ENCODE assay signal across 12 cellular contexts in genomic region chr12:45232146-45232731, GRCh38. TPM values are rescaled to one million over a fixed set of nuclear protein-coding genes. Genes with fewer than 3 reads are reported as not detected.
A peak's percentile ranks its signal among the peaks of the same experiment; 100 is the strongest.
DNase-seq lines count a peak whose midpoint lies in the region; ATAC-seq, FAIRE-seq and TF ChIP-seq lines count a peak whose summit lies in the region.
"Had no signal": no experiment of that assay in that cellular context is flagged by ENCODE, and none has a peak within 500 bp of the region (broad histone marks: within the 10 kb centered on the region; RNA-seq: fewer than 3 reads in every experiment).

No MANE protein-coding gene starts in this region.

- H3K27me3 ChIP-seq in HepG2 (ENCODE audit: control insufficient read depth in 1 of 2, insufficient read depth in 2 of 2, low read length in 2 of 2) (no peaks in the 10 kb centered on the region), right lobe of liver (no peaks in the 10 kb centered on the region), breast epithelium (no peaks in the 10 kb centered on the region), muscle layer of colon (ENCODE audit: control insufficient read depth in 1 of 2, insufficient read depth in 2 of 2, low read length in 2 of 2) (no peaks in the 10 kb centered on the region), vagina (no peaks in the 10 kb centered on the region)

- H3K9me3 ChIP-seq in HepG2 (ENCODE audit: low read length) (no peaks in the 10 kb centered on the region), right lobe of liver (no peaks in the 10 kb centered on the region), breast epithelium (no peaks in the 10 kb centered on the region), muscle layer of colon (ENCODE audit: low read length) (no peaks in the 10 kb centered on the region), vagina (no peaks in the 10 kb centered on the region)

- ATAC-seq in HepG2 (no peak), right lobe of liver (no peak), GM21786 (IDR thresholded peaks at IDR 0.05; ENCODE audit: unreplicated experiment) (no peak)
- ATAC-seq: CD8-positive, alpha-beta T cell had no signal

- DNase-seq in HepG2 (ENCODE audit: low spot score) (no peak), right lobe of liver (no peak), breast epithelium (ENCODE audit: low spot score in 2 of 2) (no peak), vagina (ENCODE audit: extremely low spot score in 2 of 2) (no peak), GM12892 (ENCODE audit: insufficient read length) (no peak)
- DNase-seq in activated CD8-positive, alpha-beta memory T cell treated with anti-CD3 and anti-CD28 coated beads for 24 hours = no peak
- DNase-seq: CD8-positive, alpha-beta T cell; NCI-H1436 treated with DMSO at 0.1 percent for 48 hours; stimulated activated naive CD4-positive, alpha-beta T cell had no signal

- intact Hi-C loops in HepG2 (cut with micrococcal nuclease; ENCODE audit: unreplicated experiment) (no loop called here), right lobe of liver (cut with DNase I) (no loop called here), breast epithelium (cut with DNase I; ENCODE audit: low total_unique reads) (no loop called here), vagina (cut with DNase I) (no loop called here)

- TF ChIP-seq POLR2A in HepG2 (IDR thresholded peaks at IDR 0.05; ENCODE audit: insufficient read depth in 1 of 2, low read depth in 2 of 2, low read length in 2 of 2) = no peak
- no peak for TF ChIP-seq POLR2A in right lobe of liver (IDR thresholded peaks at IDR 0.05)
- TF ChIP-seq POLR2A in breast epithelium (IDR thresholded peaks at IDR 0.05) = no peak
- no peak for TF ChIP-seq POLR2A in vagina (IDR thresholded peaks at IDR 0.05)
- TF ChIP-seq POLR2A in GM12892 (IDR thresholded peaks at IDR 0.05; ENCODE audit: low read depth, low read length) = no peak

- in situ Hi-C loops in HepG2 (cut with HindIII; ENCODE audit: extremely low pct_ligation_motif_present, low pct_unique_long_range_greater_than_20kb) = no loop called here

- peaks cover 47% of the 10 kb centered on the region for H3K79me2 ChIP-seq in HepG2 (ENCODE audit: insufficient read depth, low read length)

- peaks cover 56% of the 10 kb centered on the region for H3K4me1 ChIP-seq in HepG2 (ENCODE audit: insufficient read depth, low read length)
- H3K4me1 ChIP-seq in right lobe of liver = peaks cover 0 to 39% (median 14%) of the 10 kb centered on the region in 4 donors
- H3K4me1 ChIP-seq in breast epithelium = peaks cover 7 to 23% of the 10 kb centered on the region in 2 donors
- H3K4me1 ChIP-seq in muscle layer of colon (ENCODE audit: insufficient read depth, low read length) = peaks cover 56% of the 10 kb centered on the region
- peaks cover 48% of the 10 kb centered on the region for H3K4me1 ChIP-seq in vagina

- H3K9ac ChIP-seq in HepG2 (ENCODE audit: insufficient read depth, low read depth, low read length) = no peak overlapping the region
- no peak overlapping the region for H3K9ac ChIP-seq in muscle layer of colon (ENCODE audit: low read length)

- CTCF ChIA-PET in HepG2 (lab: Yijun Ruan, JAX; ENCODE audit: low intra/inter-chr PET ratio, low total read pairs) = no interaction called here

- POLR2A ChIA-PET in HepG2 (lab: Yijun Ruan, JAX) = interaction anchor here (1.8 to 2.4 kb wide), 2 partner anchors 15 to 17 kb away, joined by 8 to 9 read pairs; partner anchors contain the start of gene ANO6

- H3K4me2 ChIP-seq in HepG2 (ENCODE audit: low read depth, low read length) = no peak overlapping the region

- FAIRE-seq in HepG2 (lab: Jason Lieb, UNC) = no peak
- FAIRE-seq in GM12892 (lab: Jason Lieb, UNC) = no peak
- FAIRE-seq: islet of Langerhans had no signal

- no TSS peak for BruUV-seq in HepG2 (replicated peaks; lab: Mats Ljungman, UMichigan)

- 70% methylated on average over 3 of the region's 3 CpGs for WGBS in HepG2 (ENCODE audit: low lambda C conversion rate)
- WGBS in right lobe of liver (ENCODE audit: insufficient coverage, low coverage, low lambda C conversion rate, missing lambda C conversion rate) = 83% methylated on average over 3 of the region's 3 CpGs

- TF ChIP-seq RAD21 in HepG2 (CRISPR knock-in tag; IDR thresholded peaks at IDR 0.05) = no peak

- H3K36me3 ChIP-seq in HepG2 (replicated peaks in 1 of 2; ENCODE audit: control insufficient read depth in 1 of 2, insufficient read depth in 2 of 2, low read length in 2 of 2) = 0 out of 5 replicates have a peak, but pooled peaks cover 0 to 8% of the 10 kb centered on the region in 2 experiments
- H3K36me3 ChIP-seq in right lobe of liver = no peaks in the 10 kb centered on the region
- no peaks in the 10 kb centered on the region for H3K36me3 ChIP-seq in breast epithelium
- no peaks in the 10 kb centered on the region for H3K36me3 ChIP-seq in muscle layer of colon (ENCODE audit: insufficient read depth, low read length)
- no peaks in the 10 kb centered on the region for H3K36me3 ChIP-seq in vagina

- peak overlapping the region; percentile 67 for H3K27ac ChIP-seq in HepG2 (ENCODE audit: extremely low read length, insufficient read depth, low read length)
- H3K27ac ChIP-seq in right lobe of liver = peak overlapping the region in 1 of 3 donors; percentile 7
- H3K27ac ChIP-seq in breast epithelium = peak overlapping the region; percentile 90 to 92
- H3K27ac ChIP-seq in muscle layer of colon (ENCODE audit: low read depth, low read length) = peak overlapping the region; percentile 65
- H3K27ac ChIP-seq in vagina = peak overlapping the region; percentile 83

- H4K20me1 ChIP-seq in HepG2 (ENCODE audit: insufficient read depth, low read length) = peaks cover 5% of the 10 kb centered on the region; the same call in 1 of the 2 replicates

- H2AFZ ChIP-seq in HepG2 (ENCODE audit: low read length) = no peak overlapping the region

- H3K4me3 ChIP-seq in HepG2 (replicated peaks in 1 of 3; ENCODE audit: insufficient read depth in 1 of 3, low read depth in 2 of 3, low read length in 3 of 3) (no peak overlapping the region), right lobe of liver (no peak overlapping the region), breast epithelium (no peak overlapping the region), muscle layer of colon (ENCODE audit: low read depth in 1 of 2, low read length in 2 of 2) (peak overlapping the region in 1 of 2 donors; percentile 2), vagina (no peak overlapping the region)

- TF ChIP-seq EP300 in HepG2 (IDR thresholded peaks at IDR 0.05; ENCODE audit: low read depth in 2 of 2, low read length in 2 of 2) (no peak), HepG2 (CRISPR knock-in tag; IDR thresholded peaks at IDR 0.05; ENCODE audit: borderline replicate concordance) (no peak)

- TF ChIP-seq CTCF in HepG2 (CRISPR knock-in tag; IDR thresholded peaks at IDR 0.05) (no peak), right lobe of liver (IDR thresholded peaks at IDR 0.05) (no peak), breast epithelium (IDR thresholded peaks at IDR 0.05) (no peak), vagina (IDR thresholded peaks at IDR 0.05) (no peak)

TF ChIP-seq in HepG2, 621 proteins besides CTCF, POLR2A, EP300 and RAD21:
- TF ChIP-seq CEBPG (CRISPR knock-in tag; IDR thresholded peaks at IDR 0.05) (0 out of 2 replicates have a peak, but pooled peaks have one; percentile 32), XRCC5 (optimal IDR thresholded peaks at IDR 0.05; ENCODE audit: low read length) (no peak)

RNA-seq across cellular contexts. Expression of gene ANO6, which starts 16.3 kb away (rescaled TPM):
- total RNA-seq in HepG2 (2016; rRNA removed; fragmentation: Illumina TruSeq; extraction: Trizol) (45.8 and 57.1 TPM in 2 replicates), right lobe of liver (10 to 100 TPM; 41.8 to 78.5 (median 48.9) TPM), breast epithelium (100 to 1,000 TPM in 1 of 3 donors, 10 to 100 TPM in 2; 71.8 to 141 (median 76.5) TPM), vagina (48.4 TPM)
- 10.4 and 10.9 TPM in 2 replicates for total RNA-seq in HepG2 (2016; cell fraction: cytosol; rRNA removed; fragmentation: Illumina TruSeq; extraction: Trizol; ENCODE audit: low read depth)
- total RNA-seq in HepG2 (2016; cell fraction: insoluble cytoplasmic fraction; rRNA removed; fragmentation: Illumina TruSeq; extraction: Trizol) = 46.6 and 56.5 TPM in 2 replicates
- total RNA-seq in HepG2 (2016; cell fraction: membrane; rRNA removed; fragmentation: Illumina TruSeq; extraction: Trizol) = 24.2 and 24.6 TPM in 2 replicates
- 64.7 and 71.5 TPM in 2 replicates for total RNA-seq in HepG2 (2016; cell fraction: nucleus; rRNA removed; fragmentation: Illumina TruSeq; extraction: Trizol)
- 30.3 and 37.8 TPM in 2 replicates for polyA plus RNA-seq in HepG2 (2011; rRNA removed)
- polyA plus RNA-seq in HepG2 (2011; cell fraction: cytosol; rRNA removed) = 22.9 and 31.2 TPM in 2 replicates
- polyA plus RNA-seq in HepG2 (2011; cell fraction: nucleus; rRNA removed) = 13.8 and 15.5 TPM in 2 replicates
- 41.1 and 43.6 TPM in 2 replicates for polyA plus RNA-seq in HepG2 (2012)
- 2.1 and 2.3 TPM in 2 replicates for polyA plus RNA-seq in HepG2 (2016; cell fraction: cytosol; fragmentation: Illumina TruSeq; extraction: Trizol; ENCODE audit: low read depth)
- 36.6 and 38.9 TPM in 2 replicates for polyA plus RNA-seq in HepG2 (2016; cell fraction: insoluble cytoplasmic fraction; fragmentation: Illumina TruSeq; extraction: Trizol; ENCODE audit: low read depth)
- polyA plus RNA-seq in HepG2 (2016; cell fraction: membrane; fragmentation: Illumina TruSeq; extraction: Trizol; ENCODE audit: low read depth) = 8.9 and 9.1 TPM in 2 replicates
- polyA plus RNA-seq in HepG2 (2016; cell fraction: nucleus; fragmentation: Illumina TruSeq; extraction: Trizol; ENCODE audit: insufficient read depth, low read depth) = 48.3 and 49.0 TPM in 2 replicates
- 21.5 and 54.3 TPM in 2 replicates for polyA minus RNA-seq in HepG2 (2011; rRNA and poly(A)+ RNA removed; ENCODE audit: low replicate concordance)
- polyA minus RNA-seq in HepG2 (2011; cell fraction: cytosol; rRNA and poly(A)+ RNA removed) = 52.1 and 54.6 TPM in 2 replicates
- polyA minus RNA-seq in HepG2 (2011; cell fraction: nucleus; rRNA and poly(A)+ RNA removed) = 50.3 and 60.4 TPM in 2 replicates
- 23.9 TPM for polyA plus RNA-seq in GM12892 (2012; ENCODE audit: missing spikeins)
